ENCODE assay signal across 11 cellular contexts in the genomic region with DNA sequence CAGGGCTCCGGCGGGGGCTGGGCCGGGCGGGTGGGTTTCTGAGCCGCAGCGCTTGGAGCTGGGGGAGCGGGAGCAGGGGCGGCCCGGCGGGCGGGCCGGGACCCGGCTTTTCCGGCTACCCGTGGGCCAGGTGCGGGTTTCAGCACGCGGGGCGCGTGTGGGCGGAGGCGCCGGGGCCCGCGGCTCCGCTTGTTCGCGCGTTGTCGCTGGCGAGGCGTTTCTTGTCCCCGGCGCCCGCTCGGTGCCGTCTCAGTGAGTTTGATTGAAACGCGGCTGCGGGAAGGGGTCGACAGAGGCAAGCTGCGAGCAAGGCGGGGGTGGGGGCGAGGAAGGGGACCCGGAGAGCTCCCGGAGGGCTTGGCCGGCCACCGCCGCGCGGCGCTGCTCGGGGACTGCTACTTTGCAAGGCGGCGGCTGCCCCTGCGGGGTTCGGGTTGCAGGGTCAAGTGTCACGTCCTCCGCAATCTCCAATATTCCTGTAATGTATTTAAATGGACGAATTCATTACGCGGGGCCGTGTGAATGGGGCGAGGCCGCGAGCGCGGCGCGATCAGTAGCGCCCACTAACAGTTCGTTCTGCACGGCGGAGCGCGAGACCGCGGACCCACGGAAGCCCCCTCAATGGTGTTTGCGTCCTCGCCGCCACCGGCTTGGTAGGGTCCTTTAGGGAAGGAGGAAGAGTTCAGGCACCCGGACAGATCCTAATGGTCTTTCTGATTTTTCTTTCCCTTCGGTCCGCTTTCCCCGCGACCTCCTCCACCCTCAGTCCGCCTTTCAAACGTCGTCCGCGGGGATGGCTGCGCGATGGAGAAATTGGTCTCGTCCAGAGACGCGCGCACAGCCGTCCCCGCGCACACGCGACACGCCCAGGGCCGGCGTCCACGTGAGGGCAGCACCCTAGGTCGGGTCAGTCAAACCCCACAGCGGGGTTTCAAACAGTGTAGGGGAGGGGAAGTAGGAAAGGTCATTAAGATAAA.
DNase-seq lines count a peak whose midpoint lies in the region; ATAC-seq, FAIRE-seq and TF ChIP-seq lines count a peak whose summit lies in the region.
"Had no signal": no experiment of that assay in that cellular context is flagged by ENCODE, and none has a peak within 500 bp of the region (broad histone marks: within the 10 kb centered on the region; RNA-seq: fewer than 3 reads in every experiment).

No MANE protein-coding gene starts in this region.

- H2BK120ac ChIP-seq in H9 (ENCODE audit: low read depth, low read length, poor library complexity, severe bottlenecking): no peak overlapping the region

- H3T11ph ChIP-seq in H9 (ENCODE audit: low read length): no peak overlapping the region

- H3K4me3 ChIP-seq in A549: no peak overlapping the region
- no peak overlapping the region for H3K4me3 ChIP-seq in neural progenitor cell
- H3K4me3 ChIP-seq in BE2C (ENCODE audit: low read depth, low read length): no peak overlapping the region

- H3K56ac ChIP-seq in H9 (ENCODE audit: insufficient read length, low read depth, low read length): no peak overlapping the region

- H3K9ac ChIP-seq in H9 (ENCODE audit: extremely low read depth, insufficient read length, low read length) (no peak overlapping the region), neural progenitor cell (no peak overlapping the region)
- H3K9ac ChIP-seq: GM23248 had no signal

- POLR2A ChIA-PET in A549 (lab: Yijun Ruan, JAX): no interaction called here

- H3K27ac Mint-ChIP-seq in H9 (no peak overlapping the region), chondrocyte (ENCODE audit: unreplicated experiment) (no peak overlapping the region), neural progenitor cell (no peak overlapping the region)

- no peaks in the 10 kb centered on the region for H3K36me3 ChIP-seq in neural progenitor cell
- H3K36me3 ChIP-seq in BE2C: no peaks in the 10 kb centered on the region

- no peak overlapping the region for H2BK12ac ChIP-seq in H9 (ENCODE audit: insufficient read length, low read depth, low read length)

- H2AFZ ChIP-seq in H9 (ENCODE audit: low read length) (no peak overlapping the region), neural progenitor cell (replicated peaks) (no peak overlapping the region)
- H2AFZ ChIP-seq: GM23248 had no signal

- no peak overlapping the region for H4K91ac ChIP-seq in H9 (ENCODE audit: insufficient read length, low read depth, low read length)

- H3K27me3 ChIP-seq in H9 (ENCODE audit: insufficient read depth, low read length) (peaks cover 99% of the 10 kb centered on the region), neural progenitor cell (peaks cover 100% of the 10 kb centered on the region), BE2C (peaks cover 96% of the 10 kb centered on the region)

- H3K4ac ChIP-seq in H9 (ENCODE audit: low read depth, low read length): no peak overlapping the region

- TF ChIP-seq POLR2A in A549 (IDR thresholded peaks at IDR 0.05; ENCODE audit: low read length): no peak

- no peak overlapping the region for H3K14ac ChIP-seq in H9 (ENCODE audit: insufficient read depth, low read length)

- peaks cover 20 to 45% of the 10 kb centered on the region in 2 experiments for H3K4me1 Mint-ChIP-seq in H9
- peaks cover 25% of the 10 kb centered on the region for H3K4me1 Mint-ChIP-seq in chondrocyte (ENCODE audit: low read depth)
- H3K4me1 Mint-ChIP-seq in neural progenitor cell: peaks cover 45% of the 10 kb centered on the region

- H3K27ac ChIP-seq in A549 (no peak overlapping the region), H9 (ENCODE audit: insufficient read length, low read depth, low read length) (no peak overlapping the region), neural progenitor cell (no peak overlapping the region)
- H3K27ac ChIP-seq: GM23248 had no signal

- H3K4me2 ChIP-seq in A549 (peak overlapping the region; percentile 26; the same call in 1 of the 3 replicates), H9 (ENCODE audit: insufficient read depth, insufficient read length, low read length) (no peak overlapping the region), neural progenitor cell (peak overlapping the region; percentile 50)

- H3K79me1 ChIP-seq in H9 (ENCODE audit: insufficient read depth, low read depth, low read length, poor library complexity, severe bottlenecking): no peaks in the 10 kb centered on the region

- H3K79me2 ChIP-seq in H9 (ENCODE audit: insufficient read depth, low read length): no peaks in the 10 kb centered on the region
- no peaks in the 10 kb centered on the region for H3K79me2 ChIP-seq in neural progenitor cell (ENCODE audit: low read depth)

- peak overlapping the region in 1 of 2 experiments; percentile 50; a peak in 3 of 5 replicates for H3K4me3 Mint-ChIP-seq in H9
- peak overlapping the region; percentile 31 for H3K4me3 Mint-ChIP-seq in chondrocyte (ENCODE audit: unreplicated experiment)
- H3K4me3 Mint-ChIP-seq in neural progenitor cell: peak overlapping the region; percentile 77

- peaks cover 99% of the 10 kb centered on the region for H3K27me3 Mint-ChIP-seq in H9 (ENCODE audit: low read depth)
- H3K27me3 Mint-ChIP-seq in chondrocyte (ENCODE audit: low read depth): peaks cover 77% of the 10 kb centered on the region
- H3K27me3 Mint-ChIP-seq in neural progenitor cell (ENCODE audit: insufficient read depth, low read depth): peaks cover 86% of the 10 kb centered on the region

- no peak for TF ChIP-seq RAD21 in A549 (conservative IDR thresholded peaks at IDR 0.05 in 1 of 2, IDR thresholded peaks at IDR 0.05 in 1 of 2)

- H4K5ac ChIP-seq in H9 (ENCODE audit: insufficient read length, low read depth, low read length): no peak overlapping the region

- WGBS in A549 (ENCODE audit: missing lambda C conversion rate): 83% methylated on average over 80 of the region's 110 CpGs
- WGBS in H9 (ENCODE audit: extremely low coverage, insufficient read length, low lambda C conversion rate): no CpG with 5 or more reads among the region's 110 CpGs

- no peak overlapping the region for H2BK20ac ChIP-seq in H9 (ENCODE audit: low read depth, low read length, poor library complexity, severe bottlenecking)

- peaks cover 20% of the 10 kb centered on the region for H3F3A ChIP-seq in neural progenitor cell (ENCODE audit: low read depth)

- H4K20me1 ChIP-seq in H9 (ENCODE audit: control insufficient read depth, insufficient read depth, insufficient read length): no peaks in the 10 kb centered on the region
- peaks cover 92% of the 10 kb centered on the region for H4K20me1 ChIP-seq in neural progenitor cell (ENCODE audit: low read depth)

- H3K9me3 Mint-ChIP-seq in H9 (peaks cover 2 to 29% of the 10 kb centered on the region in 2 experiments; a peak in 4 of 5 replicates), chondrocyte (ENCODE audit: low read depth) (no peaks in the 10 kb centered on the region), neural progenitor cell (peaks cover 2% of the 10 kb centered on the region)

- no peak for DNase-seq in A549 (ENCODE audit: low read depth in 1 of 2, low spot score in 1 of 2)
- DNase-seq in H9: peak; percentile 42
- peak; percentile 79 for DNase-seq in chondrocyte (ENCODE audit: low spot score)
- peak; percentile 63 for DNase-seq in neural progenitor cell (ENCODE audit: low spot score)
- DNase-seq in BE2C: no peak
- no peak for DNase-seq in cerebellar nuclear complex (lab: John Stamatoyannopoulos, UW)
- DNase-seq: activated CD4-positive, CD25-positive, alpha-beta regulatory T cell treated with anti-CD3 and anti-CD28 coated beads, Interleukin-2, amount 50 U/mL, for 72 hours had no signal

- ATAC-seq in A549: no peak
- ATAC-seq in GM18502 (IDR thresholded peaks at IDR 0.05; ENCODE audit: poor library complexity, unreplicated experiment): no peak
- no peak for ATAC-seq in HG03139 (IDR thresholded peaks at IDR 0.05; ENCODE audit: unreplicated experiment)

- no peak for TF ChIP-seq EP300 in A549 (IDR thresholded peaks at IDR 0.05)

- H2BK15ac ChIP-seq in H9 (ENCODE audit: low read depth, low read length): no peak overlapping the region

- H3K23me2 ChIP-seq in H9 (ENCODE audit: insufficient read length, low read depth, low read length, poor library complexity, severe bottlenecking): no peaks in the 10 kb centered on the region

- TF ChIP-seq CTCF in A549 (IDR thresholded peaks at IDR 0.05) (no peak), H9 (conservative IDR thresholded peaks at IDR 0.05) (no peak), chondrocyte (IDR thresholded peaks at IDR 0.05) (no peak), neural progenitor cell (IDR thresholded peaks at IDR 0.05) (no peak), BE2C (IDR thresholded peaks at IDR 0.05; ENCODE audit: low read depth, low read length) (no peak)

- no peak overlapping the region for H2BK5ac ChIP-seq in H9 (ENCODE audit: insufficient read length, low read length)

- CTCF ChIA-PET in A549 (lab: Yijun Ruan, JAX): interaction anchor here (1.0 to 3.6 kb wide), 5 partner anchors 12 to 447 kb away, joined by 3 to 23 read pairs (median 8); no protein-coding TSS in a partner anchor

- H3K18ac ChIP-seq in H9 (ENCODE audit: insufficient read length, low read depth, low read length): no peak overlapping the region

- H3K4me1 ChIP-seq in A549: peaks cover 13% of the 10 kb centered on the region; the same call in 2 of the 3 replicates
- no peaks in the 10 kb centered on the region for H3K4me1 ChIP-seq in H9 (ENCODE audit: insufficient read depth, low read length)
- peaks cover 13% of the 10 kb centered on the region for H3K4me1 ChIP-seq in neural progenitor cell
- no peaks in the 10 kb centered on the region for H3K4me1 ChIP-seq in BE2C

- FAIRE-seq in A549 (lab: Jason Lieb, UNC): no peak
- FAIRE-seq: bronchial epithelial cell had no signal

- H2AK5ac ChIP-seq in H9 (ENCODE audit: insufficient read length, low read length): no peak overlapping the region

- H4K8ac ChIP-seq in H9 (replicated peaks; ENCODE audit: insufficient read length, low read depth, low read length): no peak overlapping the region

- H3K36me3 Mint-ChIP-seq in H9 (ENCODE audit: insufficient read depth in 1 of 3, low read depth in 3 of 3) (no peaks in the 10 kb centered on the region), chondrocyte (ENCODE audit: low read depth) (peaks cover 5% of the 10 kb centered on the region), neural progenitor cell (no peaks in the 10 kb centered on the region)

- H3K9me3 ChIP-seq in A549 (no peaks in the 10 kb centered on the region), H9 (ENCODE audit: control insufficient read depth, low read depth, low read length) (no peaks in the 10 kb centered on the region), neural progenitor cell (ENCODE audit: low read depth) (no peaks in the 10 kb centered on the region), BE2C (no peaks in the 10 kb centered on the region)

- H3K23ac ChIP-seq in H9 (ENCODE audit: insufficient read length, low read depth, low read length): no peak overlapping the region

TF ChIP-seq in A549, 52 proteins besides CTCF, POLR2A, EP300 and RAD21:
- TF ChIP-seq, protein P1, sequence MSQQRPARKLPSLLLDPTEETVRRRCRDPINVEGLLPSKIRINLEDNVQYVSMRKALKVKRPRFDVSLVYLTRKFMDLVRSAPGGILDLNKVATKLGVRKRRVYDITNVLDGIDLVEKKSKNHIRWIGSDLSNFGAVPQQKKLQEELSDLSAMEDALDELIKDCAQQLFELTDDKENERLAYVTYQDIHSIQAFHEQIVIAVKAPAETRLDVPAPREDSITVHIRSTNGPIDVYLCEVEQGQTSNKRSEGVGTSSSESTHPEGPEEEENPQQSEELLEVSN (IDR thresholded peaks at IDR 0.05; ENCODE audit: borderline replicate concordance, low read depth): no peak
- TF ChIP-seq KDM5A (IDR thresholded peaks at IDR 0.05): no peak

Comparison
In these comparisons a context has a peak if more than half of its experiments do, and no peak if none do; other contexts are left out.
1. DNase-seq: peak in H9 (single experiment), chondrocyte (single experiment) and neural progenitor cell (single experiment); none in A549 (0 of 2), BE2C (single experiment) and cerebellar nuclear complex (0 of 2).